8 cellular contexts compared by ENCODE assay signal in genomic region chr6:24581084-24581669, GRCh38.
DNase-seq lines count a peak whose midpoint lies in the region; ATAC-seq and TF ChIP-seq lines count a peak whose summit lies in the region.
"Had no signal": no experiment of that assay in that cellular context is flagged by ENCODE, and none has a peak within 500 bp of the region (broad histone marks: within the 10 kb centered on the region; RNA-seq: fewer than 3 reads in every experiment).

No MANE protein-coding gene starts in this region.

- no peaks in the 10 kb centered on the region for H3K27me3 ChIP-seq in left lung

- DNase-seq in NCI-H226 = peak; percentile 33
- peak; percentile 68 for DNase-seq in activated CD4-positive, CD25-positive, alpha-beta regulatory T cell treated with anti-CD3 and anti-CD28 coated beads, Interleukin-2, amount 50 U/mL, for 72 hours
- DNase-seq in cerebellar cortex (ENCODE audit: low spot score) = peak; percentile 84
- peak in 1 of 2 donors; percentile 62 for DNase-seq in left lung
- peak; percentile 72 to 73 for DNase-seq in stimulated activated CD4-positive, alpha-beta T cell treated with anti-CD3 and anti-CD28 coated beads, Interleukin-4, amount 100 ng/mL, for 4 hours

- no peak overlapping the region for H3K4me3 ChIP-seq in left lung
- H3K4me3 ChIP-seq: skin epidermis had no signal

- intact Hi-C loops in left lung (cut with DNase I) = loop anchor here in 1 of 2 donors (5.0 to 10.0 kb wide), 2 partner anchors 111 to 184 kb away; no protein-coding TSS in a partner anchor

- H3K9me3 ChIP-seq in left lung = no peaks in the 10 kb centered on the region

- peaks cover 0 to 13% of the 10 kb centered on the region in 2 donors for H3K4me1 ChIP-seq in left lung

- ATAC-seq in GM18502 (IDR thresholded peaks at IDR 0.05; ENCODE audit: poor library complexity, unreplicated experiment) = peak; percentile 82
- peak; percentile 58 for ATAC-seq in HG03060 (IDR thresholded peaks at IDR 0.05; ENCODE audit: low read depth, unreplicated experiment)
- peak; percentile 77 for ATAC-seq in left lung

- H3K27ac ChIP-seq in left lung = no peak overlapping the region
- H3K27ac ChIP-seq: skin epidermis had no signal

- TF ChIP-seq CTCF in left lung (IDR thresholded peaks at IDR 0.05) = peak; percentile 70 to 79

- no peaks in the 10 kb centered on the region for H3K36me3 ChIP-seq in left lung
